ENCODE assay signal across 8 cellular contexts in the genomic region with DNA sequence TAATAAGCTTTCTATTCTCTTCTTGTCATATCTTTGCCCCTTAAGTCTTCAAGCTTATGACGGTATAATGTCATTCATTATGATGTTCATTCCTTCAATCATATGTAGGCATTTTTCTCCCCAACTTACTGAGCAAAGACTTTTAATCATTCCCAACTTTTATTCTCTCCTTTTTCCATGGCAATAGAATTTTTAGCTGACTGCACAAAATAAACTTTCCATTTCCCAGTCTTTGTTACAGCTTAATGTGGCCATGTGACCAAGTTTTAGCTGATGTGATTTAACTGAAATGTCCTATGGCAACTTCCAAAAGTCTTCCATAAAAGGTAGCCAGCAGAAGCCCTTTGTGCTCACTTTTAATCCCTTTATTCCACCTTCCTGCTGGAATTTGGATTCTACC.
"Had no signal": no experiment of that assay in that cellular context is flagged by ENCODE, and none has a peak within 500 bp of the region (broad histone marks: within the 10 kb centered on the region; RNA-seq: fewer than 3 reads in every experiment).

No MANE protein-coding gene starts in this region.

- H2AFZ ChIP-seq: GM23248 had no signal

- H3K9ac ChIP-seq: GM23248 had no signal

- H3K9me3 ChIP-seq: HAP-1 had no signal

- H3K4me1 ChIP-seq: HAP-1 had no signal

- ATAC-seq: HCT116 had no signal

- H3K27ac ChIP-seq: GM23248, HL-60 had no signal

- DNase-seq: GM23248, GOT3, H7, HFFc6, KG1 had no signal

- H3K4me3 ChIP-seq: GM23248, HAP-1 had no signal

- H3K36me3 ChIP-seq: HAP-1 had no signal
